ENCODE assay signal across 24 cellular contexts in the genomic region with DNA sequence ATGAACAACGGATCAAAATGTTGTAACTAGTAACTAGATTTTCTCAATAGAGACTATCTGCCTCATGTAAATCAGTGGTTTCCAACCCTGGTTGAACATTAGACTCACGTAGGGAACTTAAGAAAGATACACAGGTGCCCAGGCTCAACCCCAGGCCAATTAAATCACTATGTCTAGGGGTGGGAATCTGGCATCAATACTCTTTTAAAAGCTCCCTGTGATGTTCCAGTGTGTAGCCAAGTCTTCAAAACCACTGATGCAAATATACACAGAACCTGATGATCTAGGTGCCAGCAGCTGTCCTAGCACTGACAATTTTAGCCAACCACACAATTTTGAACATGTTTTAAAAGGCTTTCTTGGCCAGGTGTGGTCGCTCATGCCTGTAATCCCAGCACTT.
DNase-seq lines count a peak whose midpoint lies in the region; ATAC-seq and TF ChIP-seq lines count a peak whose summit lies in the region.
"Had no signal": no experiment of that assay in that cellular context is flagged by ENCODE, and none has a peak within 500 bp of the region (broad histone marks: within the 10 kb centered on the region; RNA-seq: fewer than 3 reads in every experiment).

No MANE protein-coding gene starts in this region.

- no peaks in the 10 kb centered on the region for H3K9me3 ChIP-seq in esophagus squamous epithelium
- H3K9me3 ChIP-seq: MG63, tibial nerve had no signal

- TF ChIP-seq CTCF in esophagus squamous epithelium (IDR thresholded peaks at IDR 0.05): no peak

- POLR2A ChIA-PET in naive thymus-derived CD8-positive, alpha-beta T cell (lab: Charles Lee): no interaction called here

- H3K27me3 Mint-ChIP-seq in naive thymus-derived CD8-positive, alpha-beta T cell: no peaks in the 10 kb centered on the region
- H3K27me3 Mint-ChIP-seq: activated naive CD8-positive, alpha-beta T cell treated with anti-CD3 and anti-CD28 coated beads for 36 hours; stimulated activated naive CD8-positive, alpha-beta T cell treated with anti-CD3 and anti-CD28 coated beads, Interleukin-15, amount 100 ng/mL, for 72 hours had no signal

- H3K4me1 Mint-ChIP-seq in naive thymus-derived CD8-positive, alpha-beta T cell: no peaks in the 10 kb centered on the region
- H3K4me1 Mint-ChIP-seq: stimulated activated naive CD8-positive, alpha-beta T cell treated with anti-CD3 and anti-CD28 coated beads, Interleukin-15, amount 100 ng/mL, for 72 hours had no signal

- no peak overlapping the region for H3K27ac Mint-ChIP-seq in naive thymus-derived CD8-positive, alpha-beta T cell
- H3K27ac Mint-ChIP-seq: activated naive CD8-positive, alpha-beta T cell treated with anti-CD3 and anti-CD28 coated beads for 36 hours; activated T-helper 1 cell treated with anti-CD3 and anti-CD28 coated beads, Interleukin-12 subunit alpha, Interleukin-12 subunit beta, Interleukin-2, Interleukin-4 antibody, amounts not matched to agents 30 ng/mL and 10 ng/mL and 1 ng/mL, durations not matched to agents 14 hours and 24 hours and 36 hours; stimulated activated naive CD8-positive, alpha-beta T cell treated with anti-CD3 and anti-CD28 coated beads, Interleukin-15, amount 100 ng/mL, for 72 hours had no signal

- no peak for TF ChIP-seq POLR2A in esophagus squamous epithelium (IDR thresholded peaks at IDR 0.05)

- intact Hi-C loops in esophagus squamous epithelium (cut with DNase I): no loop called here

- 84 to 88% methylated on average over 2 to 3 of the region's 3 CpGs for WGBS in esophagus squamous epithelium, 2 donors

- ATAC-seq in GM18502 (IDR thresholded peaks at IDR 0.05; ENCODE audit: poor library complexity, unreplicated experiment) (peak; percentile 58), GM19438 (IDR thresholded peaks at IDR 0.05; ENCODE audit: low read depth, unreplicated experiment) (peak; percentile 62), HG02763 (IDR thresholded peaks at IDR 0.05; ENCODE audit: unreplicated experiment) (peak; percentile 78), HG03432 (IDR thresholded peaks at IDR 0.05; ENCODE audit: unreplicated experiment) (peak; percentile 58)
- ATAC-seq in naive thymus-derived CD8-positive, alpha-beta T cell: no peak
- ATAC-seq: stimulated activated naive CD8-positive, alpha-beta T cell treated with anti-CD3 and anti-CD28 coated beads, Interleukin-15, amount 100 ng/mL, for 72 hours had no signal

- no peak overlapping the region for H3K4me3 ChIP-seq in esophagus squamous epithelium
- H3K4me3 ChIP-seq: MG63, smooth muscle cell, tibial nerve had no signal

- H3K9me3 Mint-ChIP-seq in naive thymus-derived CD8-positive, alpha-beta T cell: no peaks in the 10 kb centered on the region

- no peaks in the 10 kb centered on the region for H3K36me3 ChIP-seq in esophagus squamous epithelium
- H3K36me3 ChIP-seq: MG63 had no signal

- H3K27me3 ChIP-seq in esophagus squamous epithelium: no peaks in the 10 kb centered on the region
- H3K27me3 ChIP-seq: MG63, tibial nerve had no signal

- H3K27ac ChIP-seq in esophagus squamous epithelium: no peak overlapping the region
- H3K27ac ChIP-seq: 22Rv1, tibial nerve had no signal

- no peak overlapping the region for H3K4me3 Mint-ChIP-seq in naive thymus-derived CD8-positive, alpha-beta T cell
- H3K4me3 Mint-ChIP-seq: activated naive CD8-positive, alpha-beta T cell treated with anti-CD3 and anti-CD28 coated beads for 36 hours; activated T-helper 1 cell treated with anti-CD3 and anti-CD28 coated beads, Interleukin-12 subunit alpha, Interleukin-12 subunit beta, Interleukin-2, Interleukin-4 antibody, amounts not matched to agents 30 ng/mL and 10 ng/mL and 1 ng/mL, durations not matched to agents 14 hours and 24 hours and 36 hours; stimulated activated naive CD8-positive, alpha-beta T cell treated with anti-CD3 and anti-CD28 coated beads, Interleukin-15, amount 100 ng/mL, for 72 hours had no signal

- peaks cover 0 to 2% (median 0%) of the 10 kb centered on the region in 3 donors for H3K4me1 ChIP-seq in esophagus squamous epithelium

- H3K36me3 Mint-ChIP-seq in naive thymus-derived CD8-positive, alpha-beta T cell: peaks cover 15 to 40% (median 38%) of the 10 kb centered on the region in 3 donors

- DNase-seq in NCI-H2029 treated with DMSO at 0.1 percent for 48 hours (lab: John Stamatoyannopoulos, UW): no peak
- DNase-seq in esophagus squamous epithelium (lab: John Stamatoyannopoulos, UW): no peak
- no peak for DNase-seq in activated gamma-delta T cell treated with Interleukin-2 at 50 U/mL for 16 hours
- no peak for DNase-seq in naive thymus-derived CD8-positive, alpha-beta T cell
- DNase-seq: activated CD4-positive, CD25-positive, alpha-beta regulatory T cell; activated CD8-positive, alpha-beta memory T cell treated with anti-CD3 and anti-CD28 coated beads for 24 hours; activated naive CD8-positive, alpha-beta T cell treated with anti-CD3 and anti-CD28 coated beads for 36 hours; AML-193; DND-41; hypothalamus; islet precursor cell; MG63; NCI-H2171 treated with DMSO at 0.1 percent for 48 hours; NCI-H69; stimulated activated CD4-positive, alpha-beta T cell treated with anti-CD3 and anti-CD28 coated beads, Interleukin-4, amount 100 ng/mL, for 1 hour; stimulated activated naive CD8-positive, alpha-beta T cell treated with anti-CD3 and anti-CD28 coated beads, Interleukin-15, amount 100 ng/mL, for 72 hours had no signal

Comparison
In these comparisons a context has a peak if more than half of its experiments do, and no peak if none do; other contexts are left out.
1. ATAC-seq: peak in GM18502 (single experiment), GM19438 (single experiment), HG02763 (single experiment) and HG03432 (single experiment); none in naive thymus-derived CD8-positive, alpha-beta T cell (0 of 2).